ENCODE assay signal across 14 cellular contexts in genomic region chr5:176737001-176737745, GRCh38.
DNase-seq lines count a peak whose midpoint lies in the region; ATAC-seq lines count a peak whose summit lies in the region.
"Had no signal": no experiment of that assay in that cellular context is flagged by ENCODE, and none has a peak within 500 bp of the region (broad histone marks: within the 10 kb centered on the region; RNA-seq: fewer than 3 reads in every experiment).

No MANE protein-coding gene starts in this region.

- H3K27me3 Mint-ChIP-seq in stimulated activated naive CD8-positive, alpha-beta T cell treated with anti-CD3 and anti-CD28 coated beads, Interleukin-15, amount 100 ng/mL, for 72 hours = peaks cover 97% of the 10 kb centered on the region

- DNase-seq in HK-2 (ENCODE audit: unreplicated experiment) = peak; percentile 24
- peak; percentile 75 for DNase-seq in cerebellar cortex (ENCODE audit: low spot score)
- DNase-seq in left lobe of liver (ENCODE audit: low spot score) = peak; percentile 18
- peak; percentile 17 for DNase-seq in superior temporal gyrus (ENCODE audit: extremely low spot score)
- DNase-seq in NCI-H1092 treated with DMSO at 0.1 percent for 48 hours (lab: John Stamatoyannopoulos, UW) = no peak
- DNase-seq in stimulated activated naive CD8-positive, alpha-beta T cell treated with anti-CD3 and anti-CD28 coated beads, Interleukin-15, amount 100 ng/mL, for 72 hours = no peak
- DNase-seq: activated CD8-positive, alpha-beta T cell treated with anti-CD3 and anti-CD28 coated beads, Interleukin-2, amount 10 ng/mL, durations not matched to agents 7 days and 5 days; cortex of kidney; glutamatergic neuron; NCI-H2029 treated with DMSO at 0.1 percent for 48 hours; NCI-H526; PC-3 had no signal

- ATAC-seq in left lobe of liver (no peak), HG03342 (IDR thresholded peaks at IDR 0.05; ENCODE audit: unreplicated experiment) (no peak)
- no peak for ATAC-seq in stimulated activated naive CD8-positive, alpha-beta T cell treated with anti-CD3 and anti-CD28 coated beads, Interleukin-15, amount 100 ng/mL, for 72 hours
- ATAC-seq: activated CD8-positive, alpha-beta T cell treated with anti-CD3 and anti-CD28 coated beads, Interleukin-2, amount 10 ng/mL, durations not matched to agents 7 days and 5 days; PC-3 had no signal

- no peak overlapping the region for H3K27ac Mint-ChIP-seq in stimulated activated naive CD8-positive, alpha-beta T cell treated with anti-CD3 and anti-CD28 coated beads, Interleukin-15, amount 100 ng/mL, for 72 hours
- H3K27ac Mint-ChIP-seq: activated CD8-positive, alpha-beta T cell treated with anti-CD3 and anti-CD28 coated beads, Interleukin-2, amount 10 ng/mL, durations not matched to agents 7 days and 5 days; progenitor cell of endocrine pancreas had no signal

- H3K4me3 Mint-ChIP-seq in stimulated activated naive CD8-positive, alpha-beta T cell treated with anti-CD3 and anti-CD28 coated beads, Interleukin-15, amount 100 ng/mL, for 72 hours = no peak overlapping the region
- H3K4me3 Mint-ChIP-seq: activated CD8-positive, alpha-beta T cell treated with anti-CD3 and anti-CD28 coated beads, Interleukin-2, amount 10 ng/mL, durations not matched to agents 7 days and 5 days had no signal

- H3K9me3 Mint-ChIP-seq in stimulated activated naive CD8-positive, alpha-beta T cell treated with anti-CD3 and anti-CD28 coated beads, Interleukin-15, amount 100 ng/mL, for 72 hours = no peaks in the 10 kb centered on the region

- peaks cover 14% of the 10 kb centered on the region for H3K4me1 Mint-ChIP-seq in stimulated activated naive CD8-positive, alpha-beta T cell treated with anti-CD3 and anti-CD28 coated beads, Interleukin-15, amount 100 ng/mL, for 72 hours

Comparison
In these comparisons a context has a peak if more than half of its experiments do, and no peak if none do; other contexts are left out.
1. DNase-seq: peak in HK-2 (single experiment), cerebellar cortex (single experiment), left lobe of liver (single experiment) and superior temporal gyrus (single experiment); none in NCI-H1092 treated with DMSO at 0.1 percent for 48 hours (single experiment) and stimulated activated naive CD8-positive, alpha-beta T cell treated with anti-CD3 and anti-CD28 coated beads, Interleukin-15, amount 100 ng/mL, for 72 hours (0 of 2).